ENCODE assay signal across 15 cellular contexts in genomic region chr12:108119126-108119973, GRCh38. TPM values are rescaled to one million over a fixed set of nuclear protein-coding genes. Genes with fewer than 3 reads are reported as not detected.
DNase-seq lines count a peak whose midpoint lies in the region; ATAC-seq and TF ChIP-seq lines count a peak whose summit lies in the region.
"Had no signal": no experiment of that assay in that cellular context is flagged by ENCODE, and none has a peak within 500 bp of the region (broad histone marks: within the 10 kb centered on the region; RNA-seq: fewer than 3 reads in every experiment).

No MANE protein-coding gene starts in this region.

- H3K4me3 ChIP-seq in upper lobe of right lung: no peak overlapping the region
- H3K4me3 ChIP-seq in effector memory CD4-positive, alpha-beta T cell (ENCODE audit: insufficient read depth, low read depth, low read length, poor library complexity, severe bottlenecking): no peak overlapping the region
- H3K4me3 ChIP-seq: GM23248, thoracic aorta had no signal

- H3K27ac Mint-ChIP-seq in activated naive CD8-positive, alpha-beta T cell treated with anti-CD3 and anti-CD28 coated beads, Interleukin-2, amount 10 ng/mL, durations not matched to agents 7 days and 5 days: no peak overlapping the region
- H3K27ac Mint-ChIP-seq in activated naive CD8-positive, alpha-beta T cell treated with anti-CD3 and anti-CD28 coated beads, Interleukin-2, amount 50 U/mL, for 24 hours: no peak overlapping the region
- no peak overlapping the region for H3K27ac Mint-ChIP-seq in progenitor cell of endocrine pancreas

- H3K27me3 Mint-ChIP-seq in activated naive CD8-positive, alpha-beta T cell treated with anti-CD3 and anti-CD28 coated beads, Interleukin-2, amount 10 ng/mL, durations not matched to agents 7 days and 5 days: peaks cover 11% of the 10 kb centered on the region
- H3K27me3 Mint-ChIP-seq in activated naive CD8-positive, alpha-beta T cell treated with anti-CD3 and anti-CD28 coated beads, Interleukin-2, amount 50 U/mL, for 24 hours: peaks cover 24% of the 10 kb centered on the region
- H3K27me3 Mint-ChIP-seq in progenitor cell of endocrine pancreas: peaks cover 26% of the 10 kb centered on the region

- H3K4me1 Mint-ChIP-seq in activated naive CD8-positive, alpha-beta T cell treated with anti-CD3 and anti-CD28 coated beads, Interleukin-2, amount 10 ng/mL, durations not matched to agents 7 days and 5 days: no peaks in the 10 kb centered on the region
- peaks cover 3% of the 10 kb centered on the region for H3K4me1 Mint-ChIP-seq in activated naive CD8-positive, alpha-beta T cell treated with anti-CD3 and anti-CD28 coated beads, Interleukin-2, amount 50 U/mL, for 24 hours
- H3K4me1 Mint-ChIP-seq in progenitor cell of endocrine pancreas (ENCODE audit: low read depth): no peaks in the 10 kb centered on the region

- POLR2A ChIA-PET in activated naive CD8-positive, alpha-beta T cell treated with anti-CD3 and anti-CD28 coated beads, Interleukin-2, amount 10 ng/mL, durations not matched to agents 7 days and 5 days (lab: Charles Lee): no interaction called here

- H3K27ac ChIP-seq in upper lobe of right lung (no peak overlapping the region), caudate nucleus (ENCODE audit: low read depth, low read length) (no peak overlapping the region)
- no peak overlapping the region for H3K27ac ChIP-seq in effector memory CD4-positive, alpha-beta T cell (ENCODE audit: insufficient read depth, low read length, poor library complexity, severe bottlenecking)
- H3K27ac ChIP-seq: GM23248, thoracic aorta had no signal

- peaks cover 1% of the 10 kb centered on the region for H3K9me3 Mint-ChIP-seq in activated naive CD8-positive, alpha-beta T cell treated with anti-CD3 and anti-CD28 coated beads, Interleukin-2, amount 10 ng/mL, durations not matched to agents 7 days and 5 days
- no peaks in the 10 kb centered on the region for H3K9me3 Mint-ChIP-seq in activated naive CD8-positive, alpha-beta T cell treated with anti-CD3 and anti-CD28 coated beads, Interleukin-2, amount 50 U/mL, for 24 hours
- H3K9me3 Mint-ChIP-seq in progenitor cell of endocrine pancreas (ENCODE audit: low read depth): no peaks in the 10 kb centered on the region

- TF ChIP-seq POLR2A in erythroblast (IDR thresholded peaks at IDR 0.05; ENCODE audit: low read length): peak; percentile 82

- no peak for DNase-seq in activated naive CD8-positive, alpha-beta T cell treated with anti-CD3 and anti-CD28 coated beads, Interleukin-2, amount 10 ng/mL, durations not matched to agents 7 days and 5 days
- DNase-seq in activated naive CD8-positive, alpha-beta T cell treated with anti-CD3 and anti-CD28 coated beads, Interleukin-2, amount 50 U/mL, for 24 hours: no peak
- DNase-seq in erythroblast (lab: John Stamatoyannopoulos, UW): peak; percentile 95 to 98
- no peak for DNase-seq in upper lobe of right lung
- DNase-seq in progenitor cell of endocrine pancreas (ENCODE audit: low spot score, unreplicated experiment): no peak
- no peak for DNase-seq in caudate nucleus (lab: John Stamatoyannopoulos, UW)
- no peak for DNase-seq in effector memory CD4-positive, alpha-beta T cell
- DNase-seq: DND-41, GM23248, hippocampal formation, midbrain, NCI-H2081 had no signal

- H3K27me3 ChIP-seq in upper lobe of right lung: peaks cover 6% of the 10 kb centered on the region
- no peaks in the 10 kb centered on the region for H3K27me3 ChIP-seq in effector memory CD4-positive, alpha-beta T cell (replicated peaks; ENCODE audit: control insufficient read depth, insufficient read depth, low read length, poor library complexity, severe bottlenecking)

- peak overlapping the region; percentile 35 for H3K4me3 Mint-ChIP-seq in activated naive CD8-positive, alpha-beta T cell treated with anti-CD3 and anti-CD28 coated beads, Interleukin-2, amount 10 ng/mL, durations not matched to agents 7 days and 5 days
- no peak overlapping the region for H3K4me3 Mint-ChIP-seq in activated naive CD8-positive, alpha-beta T cell treated with anti-CD3 and anti-CD28 coated beads, Interleukin-2, amount 50 U/mL, for 24 hours
- no peak overlapping the region for H3K4me3 Mint-ChIP-seq in progenitor cell of endocrine pancreas (ENCODE audit: low read depth)

- intact Hi-C loops in upper lobe of right lung (cut with DNase I): no loop called here

- no peak for TF ChIP-seq CTCF in upper lobe of right lung (IDR thresholded peaks at IDR 0.05)
- no peak for TF ChIP-seq CTCF in progenitor cell of endocrine pancreas (IDR thresholded peaks at IDR 0.05; ENCODE audit: unreplicated experiment)

- no peaks in the 10 kb centered on the region for H3K36me3 Mint-ChIP-seq in activated naive CD8-positive, alpha-beta T cell treated with anti-CD3 and anti-CD28 coated beads, Interleukin-2, amount 10 ng/mL, durations not matched to agents 7 days and 5 days
- H3K36me3 Mint-ChIP-seq in activated naive CD8-positive, alpha-beta T cell treated with anti-CD3 and anti-CD28 coated beads, Interleukin-2, amount 50 U/mL, for 24 hours (ENCODE audit: low read depth): no peaks in the 10 kb centered on the region
- H3K36me3 Mint-ChIP-seq in progenitor cell of endocrine pancreas (ENCODE audit: insufficient read depth): no peaks in the 10 kb centered on the region

- H3K9me3 ChIP-seq in upper lobe of right lung: no peaks in the 10 kb centered on the region
- no peaks in the 10 kb centered on the region for H3K9me3 ChIP-seq in effector memory CD4-positive, alpha-beta T cell (ENCODE audit: control insufficient read depth, low read length)
- H3K9me3 ChIP-seq: thoracic aorta had no signal

- ATAC-seq in activated naive CD8-positive, alpha-beta T cell treated with anti-CD3 and anti-CD28 coated beads, Interleukin-2, amount 10 ng/mL, durations not matched to agents 7 days and 5 days (ENCODE audit: low read depth): peak; percentile 42
- ATAC-seq in activated naive CD8-positive, alpha-beta T cell treated with anti-CD3 and anti-CD28 coated beads, Interleukin-2, amount 50 U/mL, for 24 hours: no peak
- ATAC-seq in HG03565 (IDR thresholded peaks at IDR 0.05; ENCODE audit: unreplicated experiment) (peak; percentile 64), upper lobe of right lung (peak; percentile 72)

- H3K4me1 ChIP-seq in upper lobe of right lung: no peaks in the 10 kb centered on the region
- H3K4me1 ChIP-seq in effector memory CD4-positive, alpha-beta T cell (ENCODE audit: control insufficient read depth, insufficient read depth, low read length, poor library complexity, severe bottlenecking): no peaks in the 10 kb centered on the region

- no peaks in the 10 kb centered on the region for H3K36me3 ChIP-seq in upper lobe of right lung
- no peaks in the 10 kb centered on the region for H3K36me3 ChIP-seq in effector memory CD4-positive, alpha-beta T cell (ENCODE audit: control insufficient read depth, insufficient read depth, low read length)
- H3K36me3 ChIP-seq: thoracic aorta had no signal

RNA-seq across cellular contexts. Expression of gene WSCD2, which starts 9.7 kb away (rescaled TPM):
- not detected for total RNA-seq in activated naive CD8-positive, alpha-beta T cell treated with anti-CD3 and anti-CD28 coated beads, Interleukin-2, amount 10 ng/mL, durations not matched to agents 7 days and 5 days
- 1.7 TPM for total RNA-seq in upper lobe of right lung
- total RNA-seq in progenitor cell of endocrine pancreas: not detected in 2 replicates
- total RNA-seq: GM23248; T-helper 1 cell treated with Interleukin-12 subunit alpha and Interleukin-12 subunit beta and Interleukin-4 antibody, amounts not matched to agents 30 ng/mL and 1 ng/mL, for 36 hours had no signal

Comparison
In these comparisons a context has a peak if more than half of its experiments do, and no peak if none do; other contexts are left out.
1. DNase-seq: peak in erythroblast (2 of 2); none in activated naive CD8-positive, alpha-beta T cell treated with anti-CD3 and anti-CD28 coated beads, Interleukin-2, amount 10 ng/mL, durations not matched to agents 7 days and 5 days (single experiment), activated naive CD8-positive, alpha-beta T cell treated with anti-CD3 and anti-CD28 coated beads, Interleukin-2, amount 50 U/mL, for 24 hours (single experiment), upper lobe of right lung (single experiment), progenitor cell of endocrine pancreas (single experiment), caudate nucleus (0 of 61) and effector memory CD4-positive, alpha-beta T cell (0 of 3).